In genomic region chr16:10838611-10839270, GRCh38 we compare ENCODE assay signal across 18 cellular contexts. TPM values are rescaled to one million over a fixed set of nuclear protein-coding genes. Genes with fewer than 3 reads are reported as not detected.
"Had no signal": no experiment of that assay in that cellular context is flagged by ENCODE, and none has a peak within 500 bp of the region (broad histone marks: within the 10 kb centered on the region; RNA-seq: fewer than 3 reads in every experiment).

No MANE protein-coding gene starts in this region.

- H3K9me3 ChIP-seq: colonic mucosa, left lung, lower lobe of right lung, stomach, thoracic aorta, transverse colon had no signal

- H3K27me3 ChIP-seq: colonic mucosa, left lung had no signal

- H3K36me3 ChIP-seq: colonic mucosa, left lung, lower lobe of right lung, stomach, thoracic aorta, transverse colon had no signal

- H3K4me1 ChIP-seq: colonic mucosa, transverse colon had no signal

- ATAC-seq: esophagus mucosa, left lung, sciatic nerve had no signal

- H3K27ac ChIP-seq: colonic mucosa, left lung, lower lobe of right lung, stomach, thoracic aorta, transverse colon had no signal

- H3K4me3 ChIP-seq: colonic mucosa, left lung, lower lobe of right lung, stomach, thoracic aorta, transverse colon had no signal

- DNase-seq: colonic mucosa; effector CD4-positive, alpha-beta T cell; islet precursor cell; left lung; lower lobe of right lung; mesenchymal stem cell; midbrain; stimulated activated naive CD4-positive, alpha-beta T cell; transverse colon had no signal

RNA-seq across cellular contexts. Expression of gene TVP23A, which starts 20.1 kb away (rescaled TPM):
- total RNA-seq: dermis microvascular lymphatic vessel endothelial cell, esophagus mucosa, glomerular endothelial cell, osteoblast, pulmonary artery endothelial cell had no signal
- polyA plus RNA-seq: fibroblast of lung had no signal
